In the genomic region with DNA sequence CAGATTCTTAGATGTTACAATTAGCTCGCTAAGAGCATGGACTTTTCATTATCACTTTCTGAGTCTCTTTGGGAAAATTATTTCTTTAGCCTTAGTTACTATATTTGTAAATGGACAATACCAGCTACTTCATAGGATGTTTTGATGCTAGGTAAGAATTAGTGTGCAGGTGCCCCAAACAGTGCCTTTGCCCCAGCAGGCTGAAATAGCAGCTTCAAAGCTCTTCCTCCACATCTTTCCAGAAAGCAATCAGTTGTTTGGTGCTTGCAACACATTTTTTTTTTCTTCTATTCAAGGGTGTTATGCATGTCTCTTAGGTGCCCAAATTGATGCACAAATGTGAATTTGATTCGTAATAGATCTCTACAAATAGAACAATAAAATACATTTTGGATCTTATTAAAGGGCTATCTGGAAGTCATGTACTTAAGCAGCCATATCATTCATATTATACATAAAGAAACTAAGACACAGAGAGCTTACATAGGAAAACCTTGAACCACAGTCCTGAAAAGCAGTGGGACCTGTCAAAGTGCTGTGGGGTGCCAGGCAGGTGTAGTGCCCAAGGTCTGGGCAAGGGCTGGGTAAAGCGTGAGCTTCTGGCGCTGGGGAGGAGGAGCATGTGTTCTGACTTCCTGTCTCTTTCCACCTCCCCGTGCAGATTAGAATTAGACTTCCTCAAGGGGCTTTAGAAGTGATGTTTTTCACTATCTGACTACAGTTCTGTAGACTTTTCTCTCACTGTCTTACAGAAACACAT, we compare ENCODE assay signal across 9 cellular contexts.
DNase-seq lines count a peak whose midpoint lies in the region; ATAC-seq and FAIRE-seq lines count a peak whose summit lies in the region.
"Had no signal": no experiment of that assay in that cellular context is flagged by ENCODE, and none has a peak within 500 bp of the region (broad histone marks: within the 10 kb centered on the region; RNA-seq: fewer than 3 reads in every experiment).

No MANE protein-coding gene starts in this region.

- ATAC-seq in HG02763 (IDR thresholded peaks at IDR 0.05; ENCODE audit: unreplicated experiment): peak; percentile 27

- H3K9me3 ChIP-seq in mucosa of rectum (ENCODE audit: control insufficient read depth in 2 of 2, low read length in 2 of 2): no peaks in the 10 kb centered on the region

- peak overlapping the region in 1 of 2 donors; percentile 3 for H3K4me3 ChIP-seq in mucosa of rectum (ENCODE audit: low read length in 2 of 2)

- no peaks in the 10 kb centered on the region for H3K27me3 ChIP-seq in mucosa of rectum (ENCODE audit: control insufficient read depth in 2 of 2, insufficient read depth in 2 of 2, low read length in 2 of 2)

- H3K27ac ChIP-seq in mucosa of rectum (ENCODE audit: low read depth in 2 of 2, low read length in 2 of 2): peak overlapping the region; percentile 21 to 49

- H3K9ac ChIP-seq in mucosa of rectum (ENCODE audit: low read depth in 1 of 2, low read length in 2 of 2): peak overlapping the region in 1 of 2 donors; percentile 18

- DNase-seq in GM18507 (ENCODE audit: extremely low spot score, insufficient read length, low read depth): no peak
- peak; percentile 17 to 18 for DNase-seq in activated CD4-positive, alpha-beta T cell treated with anti-CD3 and anti-CD28 coated beads, Interleukin-2, amount 50 U/mL, for 48 hours
- DNase-seq in NCI-H524 treated with DMSO at 0.1 percent for 48 hours (lab: John Stamatoyannopoulos, UW): no peak
- DNase-seq in SKM-1 (lab: John Stamatoyannopoulos, UW; ENCODE audit: unreplicated experiment): no peak
- no peak for DNase-seq in occipital lobe (lab: John Stamatoyannopoulos, UW)
- no peak for DNase-seq in middle frontal gyrus (ENCODE audit: extremely low spot score, low spot score)

- peak; percentile 77 for FAIRE-seq in GM18507 (lab: Jason Lieb, UNC)
- FAIRE-seq: bronchial epithelial cell had no signal

- peaks cover 23 to 35% of the 10 kb centered on the region in 2 donors for H3K4me1 ChIP-seq in mucosa of rectum (ENCODE audit: control insufficient read depth in 2 of 2, insufficient read depth in 2 of 2, low read length in 2 of 2)

- no peaks in the 10 kb centered on the region for H3K36me3 ChIP-seq in mucosa of rectum (ENCODE audit: control insufficient read depth in 2 of 2, insufficient read depth in 2 of 2, low read length in 2 of 2)

Comparison
In these comparisons a context has a peak if more than half of its experiments do, and no peak if none do; other contexts are left out.
1. DNase-seq: peak in activated CD4-positive, alpha-beta T cell treated with anti-CD3 and anti-CD28 coated beads, Interleukin-2, amount 50 U/mL, for 48 hours (2 of 2); none in GM18507 (single experiment), NCI-H524 treated with DMSO at 0.1 percent for 48 hours (single experiment), SKM-1 (single experiment), occipital lobe (single experiment) and middle frontal gyrus (single experiment).